In genomic region chr15:80695099-80695910, GRCh38 we compare ENCODE assay signal across 8 cellular contexts. TPM values are rescaled to one million over a fixed set of nuclear protein-coding genes. Genes with fewer than 3 reads are reported as not detected.
A peak's percentile ranks its signal among the peaks of the same experiment; 100 is the strongest.
DNase-seq lines count a peak whose midpoint lies in the region; ATAC-seq, FAIRE-seq and TF ChIP-seq lines count a peak whose summit lies in the region.

ABHD17C (plus strand) TSS chr15:80695310; CDS start chr15:80695430, 120 bp downstream.

- H3K27me3 ChIP-seq in endothelial cell of umbilical vein (ENCODE audit: control insufficient read depth in 2 of 2, insufficient read depth in 2 of 2, low read length in 2 of 2): no peaks in the 10 kb centered on the region
- H3K27me3 ChIP-seq in mesendoderm (ENCODE audit: insufficient read depth, low read length, poor library complexity): no peaks in the 10 kb centered on the region

- peak within 1 kb of the TSS; percentile 95 for H3K56ac ChIP-seq in mesendoderm (ENCODE audit: low read length)

- H4K8ac ChIP-seq in mesendoderm (ENCODE audit: low read depth, low read length): peak within 1 kb of the TSS; percentile 96

- H3K4me2 ChIP-seq in endothelial cell of umbilical vein (ENCODE audit: insufficient read depth, low read length) (peak within 1 kb of the TSS; percentile 95), mesendoderm (ENCODE audit: low read length) (peak within 1 kb of the TSS; percentile 59)

- ATAC-seq in HG02798 (IDR thresholded peaks at IDR 0.05; ENCODE audit: poor library complexity, unreplicated experiment): peak; percentile 87
- ATAC-seq in activated CD8-positive, alpha-beta T cell treated with anti-CD3 and anti-CD28 coated beads, Interleukin-2, amount 10 ng/mL, durations not matched to agents 7 days and 5 days: peak; percentile 87

- no peaks in the 10 kb centered on the region for H3K9me1 ChIP-seq in endothelial cell of umbilical vein (replicated peaks; ENCODE audit: control insufficient read depth, extremely low read depth, insufficient read depth, low read length)

- no CpG with 5 or more reads among the region's 122 CpGs for WGBS in mesendoderm (ENCODE audit: extremely low coverage, insufficient coverage, low lambda C conversion rate)

- H2BK120ac ChIP-seq in mesendoderm (ENCODE audit: low read depth, low read length): peak within 1 kb of the TSS; percentile 82

- peak within 1 kb of the TSS; percentile 95 for H3K4ac ChIP-seq in mesendoderm (ENCODE audit: low read depth, low read length)

- peaks cover 9% of the 10 kb centered on the region for H3K79me1 ChIP-seq in mesendoderm (ENCODE audit: low read length)

- no peaks in the 10 kb centered on the region for H3K36me3 Mint-ChIP-seq in activated CD8-positive, alpha-beta T cell treated with anti-CD3 and anti-CD28 coated beads, Interleukin-2, amount 10 ng/mL, durations not matched to agents 7 days and 5 days (ENCODE audit: low read depth)

- H3K4me3 ChIP-seq in endothelial cell of umbilical vein (replicated peaks in 1 of 3; ENCODE audit: insufficient read depth in 1 of 3, low read depth in 1 of 3, low read length in 3 of 3) (peak within 1 kb of the TSS; percentile 80 to 96 (median 85)), mesendoderm (ENCODE audit: low read length) (peak within 1 kb of the TSS; percentile 34)

- FAIRE-seq in endothelial cell of umbilical vein (lab: Jason Lieb, UNC): no peak

- H3K9me3 ChIP-seq in endothelial cell of umbilical vein (replicated peaks; ENCODE audit: control insufficient read depth, insufficient read depth, low read length): no peaks in the 10 kb centered on the region

- peak within 1 kb of the TSS; percentile 62 for H3K27ac Mint-ChIP-seq in activated CD8-positive, alpha-beta T cell treated with anti-CD3 and anti-CD28 coated beads, Interleukin-2, amount 10 ng/mL, durations not matched to agents 7 days and 5 days

- H3K4me1 ChIP-seq in endothelial cell of umbilical vein (ENCODE audit: control insufficient read depth, extremely low read depth, insufficient read depth, low read length) (peaks cover 16% of the 10 kb centered on the region), mesendoderm (ENCODE audit: control insufficient read depth, low read depth, low read length) (peaks cover 5% of the 10 kb centered on the region)

- H3K4me3 Mint-ChIP-seq in activated CD8-positive, alpha-beta T cell treated with anti-CD3 and anti-CD28 coated beads, Interleukin-2, amount 10 ng/mL, durations not matched to agents 7 days and 5 days: peak within 1 kb of the TSS; percentile 79

- peak within 1 kb of the TSS; percentile 65 for H2BK15ac ChIP-seq in mesendoderm (replicated peaks; ENCODE audit: low read depth)

- H3K9me3 Mint-ChIP-seq in activated CD8-positive, alpha-beta T cell treated with anti-CD3 and anti-CD28 coated beads, Interleukin-2, amount 10 ng/mL, durations not matched to agents 7 days and 5 days (ENCODE audit: insufficient read depth): no peaks in the 10 kb centered on the region

- dilution Hi-C loops in endothelial cell of umbilical vein (cut with MboI; ENCODE audit: extremely low pct_ligation_motif_present, low sequenced_read_pairs): no loop called here

- peaks cover 15% of the 10 kb centered on the region for H3K4me1 Mint-ChIP-seq in activated CD8-positive, alpha-beta T cell treated with anti-CD3 and anti-CD28 coated beads, Interleukin-2, amount 10 ng/mL, durations not matched to agents 7 days and 5 days (ENCODE audit: low read depth)

- DNase-seq in NCI-H345 (lab: John Stamatoyannopoulos, UW): peak; percentile 66
- DNase-seq in NCI-H345 treated with DMSO at 0.1 percent for 48 hours (lab: John Stamatoyannopoulos, UW; ENCODE audit: unreplicated experiment): no peak
- peak; percentile 67 for DNase-seq in NCI-H226
- peak; percentile 51 for DNase-seq in activated CD8-positive, alpha-beta T cell treated with anti-CD3 and anti-CD28 coated beads, Interleukin-2, amount 10 ng/mL, durations not matched to agents 7 days and 5 days
- peak; percentile 51 for DNase-seq in endothelial cell of umbilical vein (ENCODE audit: low read depth, low spot score)
- peak; percentile 55 for DNase-seq in mesendoderm
- peak in 4 of 6 experiments; percentile 4 to 58 (median 28) for DNase-seq in stimulated activated naive CD4-positive, alpha-beta T cell (lab: John Stamatoyannopoulos, UW)

- intact Hi-C loops in endothelial cell of umbilical vein (cut with micrococcal nuclease): no loop called here

- H3K23ac ChIP-seq in mesendoderm (ENCODE audit: low read length): peak within 1 kb of the TSS; percentile 80

- no peak within 1 kb of the TSS for H2BK5ac ChIP-seq in mesendoderm (ENCODE audit: low read length)

- no peak within 1 kb of the TSS for H2AK5ac ChIP-seq in mesendoderm (ENCODE audit: low read length)

- H3K18ac ChIP-seq in mesendoderm (ENCODE audit: low read length): peak within 1 kb of the TSS; percentile 72

- peak within 1 kb of the TSS; percentile 73 for H3K9ac ChIP-seq in endothelial cell of umbilical vein (replicated peaks; ENCODE audit: extremely low read depth, insufficient read depth, low read length)
- H3K9ac ChIP-seq in mesendoderm (ENCODE audit: low read length): peak within 1 kb of the TSS; percentile 81

- CTCF ChIA-PET in activated CD8-positive, alpha-beta T cell treated with anti-CD3 and anti-CD28 coated beads, Interleukin-2, amount 10 ng/mL, durations not matched to agents 7 days and 5 days (lab: Charles Lee): interaction anchor here (1.3 to 3.8 kb wide), 3 partner anchors 10 to 571 kb away, joined by 3 to 14 read pairs (median 5); no protein-coding TSS in a partner anchor
- CTCF ChIA-PET in endothelial cell of umbilical vein (lab: Charles Lee): interaction anchor here (0.8 to 7.3 kb wide), 10 partner anchors 10 to 275 kb away, joined by 3 to 131 read pairs (median 5); partner anchors contain the start of gene CEMIP

- H3K27ac ChIP-seq in endothelial cell of umbilical vein (ENCODE audit: insufficient read depth, low read depth, low read length) (peak within 1 kb of the TSS; percentile 60), mesendoderm (ENCODE audit: low read depth, low read length) (no peak within 1 kb of the TSS)

- POLR2A ChIA-PET in activated CD8-positive, alpha-beta T cell treated with anti-CD3 and anti-CD28 coated beads, Interleukin-2, amount 10 ng/mL, durations not matched to agents 7 days and 5 days (lab: Charles Lee): interaction anchor here (0.6 to 1.0 kb wide), 2 partner anchors 81 to 697 kb away, joined by 3 read pairs; no protein-coding TSS in a partner anchor
- POLR2A ChIA-PET in endothelial cell of umbilical vein (lab: Charles Lee): interaction anchor here (0.9 kb wide), 1 partner anchor 128 kb away, joined by 3 read pairs; no protein-coding TSS in a partner anchor

- peaks cover 48% of the 10 kb centered on the region for H3K27me3 Mint-ChIP-seq in activated CD8-positive, alpha-beta T cell treated with anti-CD3 and anti-CD28 coated beads, Interleukin-2, amount 10 ng/mL, durations not matched to agents 7 days and 5 days (ENCODE audit: low read depth)

- peak; percentile 64 for TF ChIP-seq POLR2A in endothelial cell of umbilical vein (IDR thresholded peaks at IDR 0.05; ENCODE audit: low read depth, low read length)

- no peak within 1 kb of the TSS for H4K5ac ChIP-seq in mesendoderm (ENCODE audit: low read length)

- no TSS peak for BruUV-seq in endothelial cell of umbilical vein (replicated peaks; lab: Mats Ljungman, UMichigan)

- H3K79me2 ChIP-seq in endothelial cell of umbilical vein (ENCODE audit: control insufficient read depth, insufficient read depth, low read length): peaks cover 41% of the 10 kb centered on the region
- H3K79me2 ChIP-seq in mesendoderm (ENCODE audit: control insufficient read depth, insufficient read depth, low read length): peaks cover 1% of the 10 kb centered on the region

- H2AFZ ChIP-seq in endothelial cell of umbilical vein (ENCODE audit: low read depth, low read length): peak within 1 kb of the TSS; percentile 88

- no peaks in the 10 kb centered on the region for H3K36me3 ChIP-seq in endothelial cell of umbilical vein (ENCODE audit: control insufficient read depth in 2 of 2, extremely low read depth in 1 of 2, insufficient read depth in 2 of 2, low read length in 2 of 2)
- no peaks in the 10 kb centered on the region for H3K36me3 ChIP-seq in mesendoderm (ENCODE audit: control insufficient read depth, insufficient read depth, low read length)

- no peak for TF ChIP-seq CTCF in endothelial cell of umbilical vein (IDR thresholded peaks at IDR 0.05; ENCODE audit: extremely low read depth in 1 of 2, insufficient read depth in 1 of 2, low read depth in 1 of 2, low read length in 2 of 2)

- H4K20me1 ChIP-seq in endothelial cell of umbilical vein (replicated peaks; ENCODE audit: control insufficient read depth, extremely low read depth, insufficient read depth, low read length): no peaks in the 10 kb centered on the region

TF ChIP-seq in endothelial cell of umbilical vein, 7 proteins besides CTCF, POLR2A, EP300 and RAD21:
- peak; percentile 29 for TF ChIP-seq POLR2AphosphoS5 (IDR thresholded peaks at IDR 0.05; ENCODE audit: insufficient read depth, low read depth, low read length)
- no peak for TF ChIP-seq JUN (IDR thresholded peaks at IDR 0.05; ENCODE audit: borderline replicate concordance, insufficient read depth, insufficient read length, low read depth)

RNA-seq across cellular contexts. Expression of gene ABHD17C, which starts in this region (rescaled TPM):
- 1 to 10 TPM; 1.4 to 2.1 TPM for total RNA-seq in activated CD8-positive, alpha-beta T cell treated with anti-CD3 and anti-CD28 coated beads, Interleukin-2, amount 10 ng/mL, durations not matched to agents 7 days and 5 days
- 8.2 and 10.9 TPM in 2 replicates for total RNA-seq in endothelial cell of umbilical vein
- 5.6 and 5.9 TPM in 2 replicates for polyA plus RNA-seq in endothelial cell of umbilical vein
- polyA plus RNA-seq in endothelial cell of umbilical vein (2011; cell fraction: cytosol; rRNA removed): 6.0 and 6.3 TPM in 2 replicates
- polyA plus RNA-seq in endothelial cell of umbilical vein (2011; cell fraction: nucleus; rRNA removed): 4.1 and 4.5 TPM in 2 replicates
- 10.4 and 13.8 TPM in 2 replicates for polyA plus RNA-seq in endothelial cell of umbilical vein (2012)
- 9.1 and 16.9 TPM in 2 replicates for polyA minus RNA-seq in endothelial cell of umbilical vein
- polyA minus RNA-seq in endothelial cell of umbilical vein (2011; cell fraction: cytosol; rRNA and poly(A)+ RNA removed): 24.6 TPM
- 6.3 and 6.8 TPM in 2 replicates for polyA minus RNA-seq in endothelial cell of umbilical vein (2011; cell fraction: nucleus; rRNA and poly(A)+ RNA removed)
- 13.8 TPM for polyA plus RNA-seq in mesendoderm (2013, experiment 1 of 2)
- 13.9 TPM for polyA plus RNA-seq in mesendoderm (2013, experiment 2 of 2)
